In genomic region chr3:48585411-48585810, GRCh38 we compare ENCODE assay signal across 41 cellular contexts. TPM values are rescaled to one million over a fixed set of nuclear protein-coding genes. Genes with fewer than 3 reads are reported as not detected.
"Had no signal": no experiment of that assay in that cellular context is flagged by ENCODE, and none has a peak within 500 bp of the region (broad histone marks: within the 10 kb centered on the region; RNA-seq: fewer than 3 reads in every experiment).

No MANE protein-coding gene starts in this region.

- H3K36me3 ChIP-seq: adrenal gland, ascending aorta, breast epithelium had no signal

- H3K27me3 ChIP-seq: adrenal gland, ascending aorta, body of pancreas, brain microvascular endothelial cell, breast epithelium, cardiac muscle cell had no signal

- H3K9me3 ChIP-seq: adrenal gland, ascending aorta, body of pancreas, breast epithelium had no signal

- ATAC-seq: activated naive CD4-positive, alpha-beta T cell treated with anti-CD3 and anti-CD28 coated beads, Interleukin-2, amount 50 U/mL, for 72 hours; activated naive CD8-positive, alpha-beta T cell treated with anti-CD3 and anti-CD28 coated beads, Interleukin-2, amount 50 U/mL, for 24 hours; activated T-cell treated with anti-CD3 and anti-CD28 coated beads, Interleukin-2, amount 50 U/mL, for 4 hours; activated T-cell treated with anti-CD3 and anti-CD28 coated beads, Interleukin-2, amount 50 U/mL, for 72 hours; body of pancreas had no signal

- H3K27ac ChIP-seq: adrenal gland, ascending aorta, body of pancreas, brain microvascular endothelial cell, breast epithelium, cardiac muscle cell had no signal

- DNase-seq: activated effector memory CD4-positive, alpha-beta T cell treated with anti-CD3 and anti-CD28 coated beads, Interleukin-2, amount 50 U/mL, for 16 hours; activated effector memory CD4-positive, alpha-beta T cell treated with Interleukin-2 at 50 U/mL for 16 hours; activated gamma-delta T cell; activated gamma-delta T cell treated with Interleukin-2 at 50 U/mL for 16 hours; activated naive CD4-positive, alpha-beta T cell; activated naive CD4-positive, alpha-beta T cell treated with anti-CD3 and anti-CD28 coated beads for 36 hours; activated naive CD4-positive, alpha-beta T cell treated with anti-CD3 and anti-CD28 coated beads, Interleukin-2, amount 10 ng/mL, durations not matched to agents 7 days and 5 days; activated naive CD4-positive, alpha-beta T cell treated with anti-CD3 and anti-CD28 coated beads, Interleukin-2, amount 50 U/mL, for 16 hours; activated naive CD4-positive, alpha-beta T cell treated with Interleukin-2 at 50 U/mL for 16 hours; activated naive CD8-positive, alpha-beta T cell treated with anti-CD3 and anti-CD28 coated beads for 36 hours; activated naive CD8-positive, alpha-beta T cell treated with anti-CD3 and anti-CD28 coated beads, Interleukin-2, amount 10 ng/mL, durations not matched to agents 7 days and 5 days; activated naive CD8-positive, alpha-beta T cell treated with anti-CD3 and anti-CD28 coated beads, Interleukin-2, amount 50 U/mL, for 24 hours; activated T-cell treated with anti-CD3 and anti-CD28 coated beads for 4 hours; activated T-cell treated with anti-CD3 and anti-CD28 coated beads, Interleukin-2, amount 50 U/mL, for 1 hour; activated T-cell treated with anti-CD3 and anti-CD28 coated beads, Interleukin-2, amount 50 U/mL, for 24 hours; activated T-cell treated with anti-CD3 and anti-CD28 coated beads, Interleukin-2, amount 50 U/mL, for 4 hours; activated T-cell treated with anti-CD3 and anti-CD28 coated beads, Interleukin-2, amount 50 U/mL, for 48 hours; activated T-cell treated with anti-CD3 and anti-CD28 coated beads, Interleukin-2, amount 50 U/mL, for 72 hours; adrenal gland; amniotic stem cell; anterior cingulate cortex; aorta; body of pancreas; brain microvascular endothelial cell; caudate nucleus; central memory CD4-positive, alpha-beta T cell; cerebellar nuclear complex had no signal

- H3K4me3 Mint-ChIP-seq: activated naive CD4-positive, alpha-beta T cell treated with anti-CD3 and anti-CD28 coated beads for 36 hours; activated naive CD4-positive, alpha-beta T cell treated with anti-CD3 and anti-CD28 coated beads, Interleukin-2, amount 10 ng/mL, durations not matched to agents 7 days and 5 days; activated naive CD4-positive, alpha-beta T cell treated with anti-CD3 and anti-CD28 coated beads, Interleukin-2, amount 50 U/mL, for 24 hours; activated naive CD8-positive, alpha-beta T cell; activated naive CD8-positive, alpha-beta T cell treated with anti-CD3 and anti-CD28 coated beads for 36 hours; activated naive CD8-positive, alpha-beta T cell treated with anti-CD3 and anti-CD28 coated beads, Interleukin-2, amount 10 ng/mL, durations not matched to agents 7 days and 5 days; activated naive CD8-positive, alpha-beta T cell treated with anti-CD3 and anti-CD28 coated beads, Interleukin-2, amount 50 U/mL, for 24 hours; activated T-cell treated with anti-CD3 and anti-CD28 coated beads, Interleukin-2, amount 50 U/mL, for 24 hours; activated T-cell treated with anti-CD3 and anti-CD28 coated beads, Interleukin-2, amount 50 U/mL, for 4 hours; activated T-cell treated with anti-CD3 and anti-CD28 coated beads, Interleukin-2, amount 50 U/mL, for 72 hours; activated T-helper 1 cell treated with anti-CD3 and anti-CD28 coated beads, Interleukin-12 subunit alpha, Interleukin-12 subunit beta, Interleukin-2, Interleukin-4 antibody, amounts not matched to agents 30 ng/mL and 10 ng/mL and 1 ng/mL, durations not matched to agents 14 hours and 24 hours and 36 hours; brain; central memory CD8-positive, alpha-beta T cell had no signal

- H3K4me3 ChIP-seq: adrenal gland, ascending aorta, body of pancreas, breast epithelium, cardiac muscle cell had no signal

- H3K9me3 Mint-ChIP-seq: activated naive CD4-positive, alpha-beta T cell treated with anti-CD3 and anti-CD28 coated beads for 36 hours; activated naive CD4-positive, alpha-beta T cell treated with anti-CD3 and anti-CD28 coated beads, Interleukin-2, amount 10 ng/mL, durations not matched to agents 7 days and 5 days; activated naive CD4-positive, alpha-beta T cell treated with anti-CD3 and anti-CD28 coated beads, Interleukin-2, amount 50 U/mL, for 24 hours; activated naive CD4-positive, alpha-beta T cell treated with anti-CD3 and anti-CD28 coated beads, Interleukin-2, amount 50 U/mL, for 72 hours; activated naive CD8-positive, alpha-beta T cell treated with anti-CD3 and anti-CD28 coated beads for 36 hours; activated naive CD8-positive, alpha-beta T cell treated with anti-CD3 and anti-CD28 coated beads, Interleukin-2, amount 10 ng/mL, durations not matched to agents 7 days and 5 days; activated naive CD8-positive, alpha-beta T cell treated with anti-CD3 and anti-CD28 coated beads, Interleukin-2, amount 50 U/mL, for 24 hours; activated T-cell treated with anti-CD3 and anti-CD28 coated beads, Interleukin-2, amount 50 U/mL, for 24 hours; activated T-cell treated with anti-CD3 and anti-CD28 coated beads, Interleukin-2, amount 50 U/mL, for 4 hours; activated T-cell treated with anti-CD3 and anti-CD28 coated beads, Interleukin-2, amount 50 U/mL, for 72 hours; activated T-helper 1 cell treated with anti-CD3 and anti-CD28 coated beads, Interleukin-12 subunit alpha, Interleukin-12 subunit beta, Interleukin-2, Interleukin-4 antibody, amounts not matched to agents 30 ng/mL and 10 ng/mL and 1 ng/mL, durations not matched to agents 14 hours and 24 hours and 36 hours; activated T-helper 2 cell treated with anti-CD3 and anti-CD28 coated beads, Interferon-gamma antibody, Interleukin-2, Interleukin-4, amounts not matched to agents 10 μg/mL and 5 μg/mL and 100 μg/mL, durations not matched to agents 14 hours and 24 hours and 36 hours; brain; central memory CD8-positive, alpha-beta T cell had no signal

- H3K27ac Mint-ChIP-seq: activated naive CD4-positive, alpha-beta T cell treated with anti-CD3 and anti-CD28 coated beads for 36 hours; activated naive CD4-positive, alpha-beta T cell treated with anti-CD3 and anti-CD28 coated beads, Interleukin-2, amount 10 ng/mL, durations not matched to agents 7 days and 5 days; activated naive CD4-positive, alpha-beta T cell treated with anti-CD3 and anti-CD28 coated beads, Interleukin-2, amount 50 U/mL, for 24 hours; activated naive CD4-positive, alpha-beta T cell treated with anti-CD3 and anti-CD28 coated beads, Interleukin-2, amount 50 U/mL, for 72 hours; activated naive CD8-positive, alpha-beta T cell; activated naive CD8-positive, alpha-beta T cell treated with anti-CD3 and anti-CD28 coated beads for 36 hours; activated naive CD8-positive, alpha-beta T cell treated with anti-CD3 and anti-CD28 coated beads, Interleukin-2, amount 10 ng/mL, durations not matched to agents 7 days and 5 days; activated naive CD8-positive, alpha-beta T cell treated with anti-CD3 and anti-CD28 coated beads, Interleukin-2, amount 50 U/mL, for 24 hours; activated T-cell treated with anti-CD3 and anti-CD28 coated beads, Interleukin-2, amount 50 U/mL, for 24 hours; activated T-cell treated with anti-CD3 and anti-CD28 coated beads, Interleukin-2, amount 50 U/mL, for 72 hours; activated T-helper 1 cell treated with anti-CD3 and anti-CD28 coated beads, Interleukin-12 subunit alpha, Interleukin-12 subunit beta, Interleukin-2, Interleukin-4 antibody, amounts not matched to agents 30 ng/mL and 10 ng/mL and 1 ng/mL, durations not matched to agents 14 hours and 24 hours and 36 hours; activated T-helper 2 cell treated with anti-CD3 and anti-CD28 coated beads, Interferon-gamma antibody, Interleukin-2, Interleukin-4, amounts not matched to agents 10 μg/mL and 5 μg/mL and 100 μg/mL, durations not matched to agents 14 hours and 24 hours and 36 hours; brain had no signal

- FAIRE-seq: astrocyte had no signal

- H3K36me3 Mint-ChIP-seq: activated naive CD4-positive, alpha-beta T cell treated with anti-CD3 and anti-CD28 coated beads, Interleukin-2, amount 10 ng/mL, durations not matched to agents 7 days and 5 days; activated naive CD4-positive, alpha-beta T cell treated with anti-CD3 and anti-CD28 coated beads, Interleukin-2, amount 50 U/mL, for 24 hours; activated naive CD4-positive, alpha-beta T cell treated with anti-CD3 and anti-CD28 coated beads, Interleukin-2, amount 50 U/mL, for 72 hours; activated naive CD8-positive, alpha-beta T cell; activated naive CD8-positive, alpha-beta T cell treated with anti-CD3 and anti-CD28 coated beads for 36 hours; activated naive CD8-positive, alpha-beta T cell treated with anti-CD3 and anti-CD28 coated beads, Interleukin-2, amount 10 ng/mL, durations not matched to agents 7 days and 5 days had no signal

- H3K4me1 ChIP-seq: adrenal gland, ascending aorta, body of pancreas, breast epithelium had no signal

- H3K4me1 Mint-ChIP-seq: activated naive CD4-positive, alpha-beta T cell treated with anti-CD3 and anti-CD28 coated beads, Interleukin-2, amount 10 ng/mL, durations not matched to agents 7 days and 5 days; activated naive CD4-positive, alpha-beta T cell treated with anti-CD3 and anti-CD28 coated beads, Interleukin-2, amount 50 U/mL, for 24 hours; activated naive CD8-positive, alpha-beta T cell treated with anti-CD3 and anti-CD28 coated beads for 36 hours; activated naive CD8-positive, alpha-beta T cell treated with anti-CD3 and anti-CD28 coated beads, Interleukin-2, amount 50 U/mL, for 24 hours; brain; central memory CD8-positive, alpha-beta T cell had no signal

RNA-seq across cellular contexts. Expression of gene UCN2, which starts 21.8 kb away (rescaled TPM):
- total RNA-seq: activated naive CD4-positive, alpha-beta T cell treated with anti-CD3 and anti-CD28 coated beads for 36 hours; activated naive CD8-positive, alpha-beta T cell treated with anti-CD3 and anti-CD28 coated beads for 36 hours; activated naive CD8-positive, alpha-beta T cell treated with anti-CD3 and anti-CD28 coated beads, Interleukin-2, amount 10 ng/mL, durations not matched to agents 7 days and 5 days; activated T-cell treated with anti-CD3 and anti-CD28 coated beads, Interleukin-2, amount 50 U/mL, for 72 hours; activated T-helper 2 cell treated with anti-CD3 and anti-CD28 coated beads, Interferon-gamma antibody, Interleukin-2, Interleukin-4, amounts not matched to agents 10 μg/mL and 5 μg/mL and 100 μg/mL, durations not matched to agents 14 hours and 24 hours and 36 hours; ascending aorta; body of pancreas had no signal

RNA-seq across cellular contexts. Expression of gene TMEM89, which starts 36.2 kb away (rescaled TPM):
- total RNA-seq: activated naive CD4-positive, alpha-beta T cell treated with anti-CD3 and anti-CD28 coated beads for 36 hours; activated naive CD8-positive, alpha-beta T cell treated with anti-CD3 and anti-CD28 coated beads for 36 hours; activated naive CD8-positive, alpha-beta T cell treated with anti-CD3 and anti-CD28 coated beads, Interleukin-2, amount 10 ng/mL, durations not matched to agents 7 days and 5 days; activated T-cell treated with anti-CD3 and anti-CD28 coated beads, Interleukin-2, amount 50 U/mL, for 4 hours; activated T-cell treated with anti-CD3 and anti-CD28 coated beads, Interleukin-2, amount 50 U/mL, for 72 hours; activated T-helper 1 cell treated with anti-CD3 and anti-CD28 coated beads, Interleukin-12 subunit alpha, Interleukin-12 subunit beta, Interleukin-2, Interleukin-4 antibody, amounts not matched to agents 30 ng/mL and 10 ng/mL and 1 ng/mL, durations not matched to agents 14 hours and 24 hours and 36 hours; adrenal gland; aorta; ascending aorta; body of pancreas; breast epithelium; cardiac muscle cell; cardiac septum; cerebellum had no signal
- polyA plus RNA-seq: adipose tissue, adrenal gland had no signal
